ENCODE assay signal across 8 cellular contexts in the genomic region with DNA sequence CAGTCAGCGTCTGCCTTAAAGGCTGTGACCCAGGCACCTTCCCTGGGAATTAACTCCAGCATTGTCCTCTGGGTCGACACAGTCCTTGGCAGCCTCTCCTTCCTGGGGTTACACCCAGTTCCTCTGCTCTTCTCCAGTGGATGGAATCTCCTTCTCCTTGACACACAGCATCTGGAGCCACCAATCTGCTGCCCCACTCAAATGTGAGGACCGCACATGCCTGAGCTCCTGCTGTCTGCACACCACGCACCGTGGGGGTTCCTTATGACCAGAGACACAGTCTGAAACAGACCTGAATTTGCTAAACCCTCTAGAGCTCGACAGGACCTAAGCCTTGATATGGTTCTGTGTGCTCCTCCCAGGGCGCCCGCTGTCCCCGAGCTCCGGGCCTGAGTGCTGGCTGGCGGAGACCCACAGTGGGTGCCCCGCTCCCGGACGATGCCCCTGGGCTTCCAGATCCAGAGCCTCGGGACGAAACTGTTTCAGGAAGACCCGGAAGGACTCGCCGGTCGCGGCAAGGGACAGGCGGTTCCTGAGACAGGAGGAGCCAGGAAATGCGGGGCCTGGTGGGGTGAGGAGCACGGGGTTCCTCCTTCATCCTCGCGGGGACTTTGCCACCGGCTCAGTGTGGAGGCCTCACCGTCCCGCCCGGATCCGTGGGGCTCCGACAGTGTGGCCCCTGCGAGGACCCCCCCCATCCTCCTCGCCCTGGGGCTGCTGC. TPM values are rescaled to one million over a fixed set of nuclear protein-coding genes. Genes with fewer than 3 reads are reported as not detected.
DNase-seq lines count a peak whose midpoint lies in the region; ATAC-seq and TF ChIP-seq lines count a peak whose summit lies in the region.

No MANE protein-coding gene starts in this region.

- H3K27me3 ChIP-seq in H7 (ENCODE audit: control insufficient read depth, insufficient read depth, low read length) (peaks cover 62% of the 10 kb centered on the region), sigmoid colon (peaks cover 0 to 22% (median 13%) of the 10 kb centered on the region in 3 donors)

- no peak for TF ChIP-seq CTCF in VCaP (conservative IDR thresholded peaks at IDR 0.05)
- TF ChIP-seq CTCF in sigmoid colon (IDR thresholded peaks at IDR 0.05): no peak

- 4 to 11% methylated on average over 34 of the region's 34 CpGs for WGBS in sigmoid colon, 2 donors

- intact Hi-C loops in left cardiac atrium (cut with DNase I): no loop called here
- intact Hi-C loops in sigmoid colon (cut with DNase I): loop anchor here (10.0 kb wide), 2 partner anchors 211 to 381 kb away; a partner anchor contains a TSS

- ATAC-seq in left cardiac atrium (peak; percentile 20 to 33), HG03354 (IDR thresholded peaks at IDR 0.05; ENCODE audit: poor library complexity, severe bottlenecking, unreplicated experiment) (no peak), GM18868 (IDR thresholded peaks at IDR 0.05; ENCODE audit: unreplicated experiment) (no peak)

- H3K4me3 ChIP-seq in H7 (ENCODE audit: insufficient read depth, low read depth, low read length) (peak overlapping the region; percentile 43), sigmoid colon (peak overlapping the region; percentile 33 to 58 (median 50))

- H3K36me3 ChIP-seq in H7 (replicated peaks; ENCODE audit: control insufficient read depth, insufficient read depth, low read length) (no peaks in the 10 kb centered on the region), sigmoid colon (no peaks in the 10 kb centered on the region)

- H3K27ac ChIP-seq in VCaP (peak overlapping the region; percentile 50; the same call in 1 of the 2 replicates), sigmoid colon (peak overlapping the region in 3 of 4 donors; percentile 27 to 65 (median 33))

- H3K4me1 ChIP-seq in sigmoid colon: peaks cover 0 to 31% (median 25%) of the 10 kb centered on the region in 4 donors

- TF ChIP-seq POLR2A in sigmoid colon (IDR thresholded peaks at IDR 0.05): no peak

- no peak for TF ChIP-seq EP300 in sigmoid colon (IDR thresholded peaks at IDR 0.05)

- DNase-seq in H7 (peak; percentile 58), left cardiac atrium (peak; percentile 50), sigmoid colon (no peak), NCI-H1105 treated with DMSO at 0.1 percent for 48 hours (lab: John Stamatoyannopoulos, UW) (no peak), NCI-H2029 (lab: John Stamatoyannopoulos, UW) (no peak)

- no peaks in the 10 kb centered on the region for H3K9me3 ChIP-seq in sigmoid colon

RNA-seq across cellular contexts. Expression of a gene that starts 2.5 kb away (rescaled TPM):
- not detected in 2 replicates for total RNA-seq in H7 (2014; rRNA removed; shearing (Covaris generic))
- total RNA-seq in left cardiac atrium: 1 to 10 TPM in 1 of 2 donors, under 1 TPM in 1; 0.55 to 1.1 TPM
- total RNA-seq in sigmoid colon: not detected
- polyA plus RNA-seq in sigmoid colon: under 1 TPM in 1 of 3 donors, not detected in 2; 0.23 TPM

RNA-seq across cellular contexts. Expression of a gene that starts 16.4 kb away (rescaled TPM):
- total RNA-seq in H7 (2014; rRNA removed; shearing (Covaris generic)): not detected in 2 replicates
- total RNA-seq in left cardiac atrium (1 to 10 TPM in 1 of 2 donors, under 1 TPM in 1; 0.71 to 1.1 TPM), sigmoid colon (not detected)
- polyA plus RNA-seq in sigmoid colon: under 1 TPM in 1 of 3 donors, not detected in 2; 0.34 TPM

RNA-seq across cellular contexts. Expression of a gene that starts 27.5 kb away (rescaled TPM):
- not detected in 2 replicates for total RNA-seq in H7 (2014; rRNA removed; shearing (Covaris generic))
- total RNA-seq in left cardiac atrium (1 to 10 TPM in 1 of 2 donors, under 1 TPM in 1; 0.89 to 1.2 TPM), sigmoid colon (under 1 TPM in 1 of 4 donors, not detected in 3; 0.33 TPM)
- polyA plus RNA-seq in sigmoid colon: under 1 TPM in 1 of 3 donors, not detected in 2; 0.15 TPM

RNA-seq across cellular contexts. Expression of a gene that starts 38.3 kb away (rescaled TPM):
- 0.28 and 0.33 TPM in 2 replicates for total RNA-seq in H7 (2014; rRNA removed; shearing (Covaris generic))
- total RNA-seq in left cardiac atrium (under 1 TPM; 0.08 to 0.12 TPM), sigmoid colon (under 1 TPM in 1 of 4 donors, not detected in 3; 0.55 TPM)
- under 1 TPM in 1 of 3 donors, not detected in 2; 0.09 TPM for polyA plus RNA-seq in sigmoid colon

Comparison
In these comparisons a context has a peak if more than half of its experiments do, and no peak if none do; other contexts are left out.
1. DNase-seq: peak in H7 (single experiment) and left cardiac atrium (single experiment); none in sigmoid colon (single experiment), NCI-H1105 treated with DMSO at 0.1 percent for 48 hours (single experiment) and NCI-H2029 (single experiment).
2. ATAC-seq: peak in left cardiac atrium (2 of 2); none in HG03354 (single experiment) and GM18868 (single experiment).